ENCODE assay signal across 1 cellular context in the genomic region with DNA sequence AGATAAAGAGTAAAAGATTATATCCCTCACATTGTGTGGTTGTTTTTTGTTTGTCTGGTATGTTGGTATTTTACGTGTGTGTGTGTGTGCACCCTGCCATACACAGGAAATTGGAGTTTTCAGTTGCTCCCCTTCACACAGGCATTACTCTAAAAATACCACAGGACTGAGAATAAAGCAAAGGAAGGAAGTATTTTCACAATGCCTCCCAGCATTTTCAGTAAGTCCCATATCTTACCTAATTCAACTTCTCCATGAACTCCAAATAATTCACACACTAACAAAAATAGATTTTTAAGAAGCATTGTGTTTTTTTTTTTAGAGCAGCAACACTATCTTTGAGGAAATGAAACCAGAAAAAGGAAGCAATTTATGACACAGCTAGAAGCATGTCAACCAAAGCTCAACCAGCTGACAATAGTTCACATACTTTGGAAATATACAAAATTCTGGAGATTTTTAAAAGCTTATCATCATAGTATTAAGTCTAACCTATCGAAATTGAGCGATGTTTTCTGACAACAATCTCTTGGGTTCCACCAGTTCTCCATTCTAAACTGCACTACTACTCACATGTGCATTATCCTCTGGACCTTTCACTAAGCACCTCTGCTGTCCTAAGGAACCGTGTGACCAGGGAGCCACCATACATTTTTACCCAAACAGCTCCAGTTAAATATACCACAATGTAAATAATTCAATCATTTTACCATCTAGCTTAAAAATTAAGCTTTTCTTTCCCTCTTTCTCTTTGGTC.
TF ChIP-seq lines count a peak whose summit lies in the region.

No MANE protein-coding gene starts in this region.

TF ChIP-seq in endothelial cell of umbilical vein, 7 proteins besides CTCF, POLR2A, EP300 and RAD21:
- TF ChIP-seq, protein P1, sequence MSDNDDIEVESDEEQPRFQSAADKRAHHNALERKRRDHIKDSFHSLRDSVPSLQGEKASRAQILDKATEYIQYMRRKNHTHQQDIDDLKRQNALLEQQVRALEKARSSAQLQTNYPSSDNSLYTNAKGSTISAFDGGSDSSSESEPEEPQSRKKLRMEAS (IDR thresholded peaks at IDR 0.05; ENCODE audit: insufficient read depth, insufficient read length), result no peak
- peak; percentile 42 for TF ChIP-seq JUN (IDR thresholded peaks at IDR 0.05; ENCODE audit: borderline replicate concordance, insufficient read depth, insufficient read length, low read depth)
- TF ChIP-seq POLR2AphosphoS5 (IDR thresholded peaks at IDR 0.05; ENCODE audit: insufficient read depth, low read depth, low read length), result no peak
- TF ChIP-seq FOS (IDR thresholded peaks at IDR 0.05; ENCODE audit: borderline replicate concordance, insufficient read depth, low read length), result peak; percentile 18
- peak; percentile 26 for TF ChIP-seq GATA2 (IDR thresholded peaks at IDR 0.05; ENCODE audit: insufficient read depth, insufficient read length, low read depth, low read length)
- no peak for TF ChIP-seq MYC (IDR thresholded peaks at IDR 0.05; ENCODE audit: low read depth, low read length)
- TF ChIP-seq EZH2 (IDR thresholded peaks at IDR 0.05; ENCODE audit: borderline replicate concordance, low read depth, low read length, severe bottlenecking), result no peak
